Comparison of ENCODE assay signal across 9 cellular contexts in the genomic region with DNA sequence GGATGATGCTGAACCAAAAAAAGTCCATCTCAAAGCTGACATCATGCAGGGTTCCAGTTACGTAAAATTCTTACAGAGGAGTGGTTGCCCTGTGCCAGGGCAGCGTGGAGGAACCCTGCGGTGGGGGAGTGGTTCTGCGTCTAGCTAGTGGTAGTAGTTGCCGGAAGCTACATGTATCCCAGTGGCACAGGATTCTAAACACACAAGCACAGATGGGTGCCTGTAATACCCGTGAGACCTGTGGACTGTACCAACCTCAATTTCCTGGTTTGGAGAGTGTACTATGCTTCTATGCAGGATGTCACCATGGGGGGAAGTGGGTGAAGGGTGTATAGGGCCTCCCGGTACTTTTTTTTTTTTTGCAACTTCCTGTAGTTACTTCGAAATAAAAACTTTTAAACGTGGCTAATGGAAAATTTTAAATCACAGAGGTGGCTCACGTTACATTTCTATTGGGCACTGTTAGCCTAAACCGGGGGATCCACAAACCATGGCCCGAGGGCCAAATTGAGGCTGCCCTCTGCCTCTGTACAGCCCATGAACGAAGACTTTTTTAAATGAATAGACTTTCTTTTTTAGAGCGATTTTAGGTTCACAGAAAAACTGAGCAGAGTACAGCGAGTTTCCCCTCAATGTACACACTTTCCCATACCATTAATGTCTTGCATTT. TPM values are rescaled to one million over a fixed set of nuclear protein-coding genes. Genes with fewer than 3 reads are reported as not detected.
DNase-seq lines count a peak whose midpoint lies in the region; ATAC-seq and TF ChIP-seq lines count a peak whose summit lies in the region.
"Had no signal": no experiment of that assay in that cellular context is flagged by ENCODE, and none has a peak within 500 bp of the region (broad histone marks: within the 10 kb centered on the region; RNA-seq: fewer than 3 reads in every experiment).

No MANE protein-coding gene starts in this region.

- intact Hi-C loops in ovary (cut with DNase I), result no loop called here
- intact Hi-C loops in lower leg skin (cut with DNase I; ENCODE audit: low total_unique reads), result loop anchor here (10.0 kb wide), 1 partner anchor 192 kb away; no protein-coding TSS in a partner anchor

- 86 to 88% (median 86%) methylated on average over 15 of the region's 15 CpGs for WGBS in ovary, 3 donors
- 76 to 82% methylated on average over 15 of the region's 15 CpGs for WGBS in lower leg skin, 2 donors

- no peak overlapping the region for H3K4me3 ChIP-seq in ovary
- H3K4me3 ChIP-seq in lower leg skin (ENCODE audit: low read depth, poor library complexity, severe bottlenecking), result no peak overlapping the region

- ATAC-seq in GM21786 (IDR thresholded peaks at IDR 0.05; ENCODE audit: unreplicated experiment), result no peak

- H3K4me3 Mint-ChIP-seq in activated naive CD8-positive, alpha-beta T cell treated with anti-CD3 and anti-CD28 coated beads for 36 hours, result peak overlapping the region; percentile 65

- no peaks in the 10 kb centered on the region for H3K9me3 Mint-ChIP-seq in activated naive CD8-positive, alpha-beta T cell treated with anti-CD3 and anti-CD28 coated beads for 36 hours

- peaks cover 51% of the 10 kb centered on the region for H3K4me1 Mint-ChIP-seq in activated naive CD8-positive, alpha-beta T cell treated with anti-CD3 and anti-CD28 coated beads for 36 hours

- peak overlapping the region; percentile 96 for H3K27ac Mint-ChIP-seq in activated naive CD8-positive, alpha-beta T cell treated with anti-CD3 and anti-CD28 coated beads for 36 hours

- no peak for TF ChIP-seq CTCF in GM13977 (IDR thresholded peaks at IDR 0.05; ENCODE audit: extremely low read depth, insufficient read depth, missing control alignments)
- no peak for TF ChIP-seq CTCF in ovary (IDR thresholded peaks at IDR 0.05)
- no peak for TF ChIP-seq CTCF in lower leg skin (IDR thresholded peaks at IDR 0.05)

- no peak for TF ChIP-seq EP300 in ovary (IDR thresholded peaks at IDR 0.05)

- H3K9me3 ChIP-seq in ovary, result no peaks in the 10 kb centered on the region

- in situ Hi-C loops in GM13977 (cut with MboI; ENCODE audit: low pct_unique_long_range_greater_than_20kb, low sequenced_read_pairs, unreplicated experiment), result no loop called here

- H3K36me3 Mint-ChIP-seq in activated naive CD8-positive, alpha-beta T cell treated with anti-CD3 and anti-CD28 coated beads for 36 hours, result peaks cover 9% of the 10 kb centered on the region

- no peaks in the 10 kb centered on the region for H3K27me3 ChIP-seq in ovary

- TF ChIP-seq POLR2A in ovary (IDR thresholded peaks at IDR 0.05), result no peak
- no peak for TF ChIP-seq POLR2A in lower leg skin (IDR thresholded peaks at IDR 0.05)

- no peaks in the 10 kb centered on the region for H3K36me3 ChIP-seq in ovary

- DNase-seq in GM13977 (ENCODE audit: low spot score), result peak; percentile 61
- peak; percentile 76 for DNase-seq in T-helper 22 cell (ENCODE audit: low read depth)
- DNase-seq in activated naive CD8-positive, alpha-beta T cell treated with anti-CD3 and anti-CD28 coated beads for 36 hours, result peak; percentile 70
- DNase-seq in stimulated activated CD4-positive, alpha-beta T cell treated with anti-CD3 and anti-CD28 coated beads, Interleukin-4, amount 100 ng/mL, for 1 hour, result peak; percentile 57
- no peak for DNase-seq in ovary
- DNase-seq in lower leg skin (ENCODE audit: low spot score in 2 of 2), result no peak
- no peak for DNase-seq in hypothalamus (lab: John Stamatoyannopoulos, UW)
- DNase-seq: NCI-H774 had no signal

- H3K27me3 Mint-ChIP-seq in activated naive CD8-positive, alpha-beta T cell treated with anti-CD3 and anti-CD28 coated beads for 36 hours, result no peaks in the 10 kb centered on the region

- no peak overlapping the region for H3K27ac ChIP-seq in ovary

- peaks cover 16% of the 10 kb centered on the region for H3K4me1 ChIP-seq in ovary (ENCODE audit: insufficient read depth)

RNA-seq across cellular contexts. Expression of gene TBC1D16, which starts 38.5 kb away (rescaled TPM):
- total RNA-seq in activated naive CD8-positive, alpha-beta T cell treated with anti-CD3 and anti-CD28 coated beads for 36 hours, result 1 to 10 TPM; 8.8 to 9.0 TPM
- total RNA-seq in ovary (10 to 100 TPM in 6 of 7 donors, 1 to 10 TPM in 1; 9.3 to 40.5 (median 29.3) TPM), lower leg skin (10 to 100 TPM in 3 of 4 donors, 1 to 10 TPM in 1; 9.1 to 28.0 (median 22.3) TPM)
- 10 to 100 TPM in 1 of 2 donors, 1 to 10 TPM in 1; 9.9 to 11.9 TPM for polyA plus RNA-seq in ovary

RNA-seq across cellular contexts. Expression of gene CCDC40, which starts 39.3 kb away (rescaled TPM):
- 1 to 10 TPM; 1.2 to 1.3 TPM for total RNA-seq in activated naive CD8-positive, alpha-beta T cell treated with anti-CD3 and anti-CD28 coated beads for 36 hours
- total RNA-seq in ovary (10 to 100 TPM in 1 of 7 donors, 1 to 10 TPM in 6; 3.7 to 27.8 (median 6.0) TPM), lower leg skin (1 to 10 TPM; 1.2 to 5.8 (median 2.1) TPM)
- 1 to 10 TPM; 1.5 to 6.3 TPM for polyA plus RNA-seq in ovary

Comparison
In these comparisons a context has a peak if more than half of its experiments do, and no peak if none do; other contexts are left out.
1. DNase-seq: peak in GM13977 (single experiment), T-helper 22 cell (single experiment), activated naive CD8-positive, alpha-beta T cell treated with anti-CD3 and anti-CD28 coated beads for 36 hours (single experiment) and stimulated activated CD4-positive, alpha-beta T cell treated with anti-CD3 and anti-CD28 coated beads, Interleukin-4, amount 100 ng/mL, for 1 hour (single experiment); none in ovary (0 of 5), lower leg skin (0 of 2) and hypothalamus (0 of 51).